20 cellular contexts compared by ENCODE assay signal in genomic region chr7:26180792-26181198, GRCh38. TPM values are rescaled to one million over a fixed set of nuclear protein-coding genes. Genes with fewer than 3 reads are reported as not detected.
DNase-seq lines count a peak whose midpoint lies in the region; ATAC-seq and TF ChIP-seq lines count a peak whose summit lies in the region.
"Had no signal": no experiment of that assay in that cellular context is flagged by ENCODE, and none has a peak within 500 bp of the region (broad histone marks: within the 10 kb centered on the region; RNA-seq: fewer than 3 reads in every experiment).

No MANE protein-coding gene starts in this region.

- no peak for TF ChIP-seq CTCF in fibroblast of pulmonary artery (IDR thresholded peaks at IDR 0.05; ENCODE audit: low read length, missing control alignments)
- no peak for TF ChIP-seq CTCF in progenitor cell of endocrine pancreas (IDR thresholded peaks at IDR 0.05; ENCODE audit: unreplicated experiment)

- POLR2A ChIA-PET in T-cell (lab: Charles Lee), result interaction anchor here (0.5 to 1.5 kb wide), 5 partner anchors 9 to 104 kb away, joined by 3 to 5 read pairs (median 3); no protein-coding TSS in a partner anchor

- H3K4me1 Mint-ChIP-seq in T-cell (peaks cover 63 to 68% (median 65%) of the 10 kb centered on the region in 3 donors), progenitor cell of endocrine pancreas (ENCODE audit: low read depth) (peaks cover 18% of the 10 kb centered on the region)

- H3K27ac Mint-ChIP-seq in activated naive CD4-positive, alpha-beta T cell treated with anti-CD3 and anti-CD28 coated beads, Interleukin-2, amount 50 U/mL, for 72 hours, result peak overlapping the region; percentile 23 to 47
- peak overlapping the region; percentile 55 to 80 for H3K27ac Mint-ChIP-seq in T-cell
- peak overlapping the region; percentile 19 for H3K27ac Mint-ChIP-seq in progenitor cell of endocrine pancreas
- H3K27ac Mint-ChIP-seq: dendritic cell treated with granulocyte-macrophage colony-stimulating factor and Interleukin-4, amounts not matched to agents 40 ng/mL and 50 ng/mL, for 4 days had no signal

- no peaks in the 10 kb centered on the region for H3K9me3 Mint-ChIP-seq in activated naive CD4-positive, alpha-beta T cell treated with anti-CD3 and anti-CD28 coated beads, Interleukin-2, amount 50 U/mL, for 72 hours
- H3K9me3 Mint-ChIP-seq in T-cell, result peaks cover 0 to 6% (median 0%) of the 10 kb centered on the region in 3 donors
- no peaks in the 10 kb centered on the region for H3K9me3 Mint-ChIP-seq in progenitor cell of endocrine pancreas (ENCODE audit: low read depth)
- H3K9me3 Mint-ChIP-seq: activated T-cell treated with anti-CD3 and anti-CD28 coated beads, Interleukin-2, amount 50 U/mL, for 4 hours; dendritic cell treated with granulocyte-macrophage colony-stimulating factor and Interleukin-4, amounts not matched to agents 40 ng/mL and 50 ng/mL, for 4 days had no signal

- DNase-seq in activated naive CD4-positive, alpha-beta T cell treated with anti-CD3 and anti-CD28 coated beads, Interleukin-2, amount 50 U/mL, for 72 hours (ENCODE audit: low spot score in 2 of 2), result no peak
- DNase-seq in activated naive CD4-positive, alpha-beta T cell treated with anti-CD3 and anti-CD28 coated beads, Interleukin-2, amount 50 U/mL, for 16 hours, result no peak
- DNase-seq in T-cell, result no peak
- peak; percentile 52 for DNase-seq in fibroblast of pulmonary artery (ENCODE audit: low read depth)
- no peak for DNase-seq in progenitor cell of endocrine pancreas (ENCODE audit: low spot score, unreplicated experiment)
- DNase-seq in kidney glomerular epithelial cell (lab: John Stamatoyannopoulos, UW), result no peak
- DNase-seq in dermis blood vessel endothelial cell, result no peak
- DNase-seq: activated CD4-positive, CD25-positive, alpha-beta regulatory T cell treated with anti-CD3 and anti-CD28 coated beads, Interleukin-2, amount 50 U/mL, for 72 hours; activated T-cell treated with anti-CD3 and anti-CD28 coated beads, Interleukin-2, amount 50 U/mL, for 4 hours; COR-L47; GF-D8; GM23248; IMR-90; mammary epithelial cell; nucleus accumbens; SW 1271 had no signal

- H3K27me3 Mint-ChIP-seq in T-cell (no peaks in the 10 kb centered on the region), progenitor cell of endocrine pancreas (no peaks in the 10 kb centered on the region)
- H3K27me3 Mint-ChIP-seq: dendritic cell treated with granulocyte-macrophage colony-stimulating factor and Interleukin-4, amounts not matched to agents 40 ng/mL and 50 ng/mL, for 4 days had no signal

- no peak overlapping the region for H3K4me3 ChIP-seq in fibroblast of pulmonary artery (replicated peaks; ENCODE audit: low read depth, low read length)
- H3K4me3 ChIP-seq: ascending aorta, GM23248, skin epidermis had no signal

- CTCF ChIA-PET in T-cell (lab: Charles Lee), result interaction anchor here in 1 of 2 donors (0.6 kb wide), 1 partner anchor 488 kb away, joined by 9 read pairs; no protein-coding TSS in a partner anchor

- H3K4me3 Mint-ChIP-seq in T-cell (no peak overlapping the region), progenitor cell of endocrine pancreas (ENCODE audit: low read depth) (no peak overlapping the region)
- H3K4me3 Mint-ChIP-seq: activated T-cell treated with anti-CD3 and anti-CD28 coated beads, Interleukin-2, amount 50 U/mL, for 4 hours; dendritic cell treated with granulocyte-macrophage colony-stimulating factor and Interleukin-4, amounts not matched to agents 40 ng/mL and 50 ng/mL, for 4 days had no signal

- ATAC-seq in activated naive CD4-positive, alpha-beta T cell treated with anti-CD3 and anti-CD28 coated beads, Interleukin-2, amount 50 U/mL, for 72 hours, result no peak
- ATAC-seq in T-cell (replicated peaks in 1 of 4), result no peak
- ATAC-seq in GM18873 (IDR thresholded peaks at IDR 0.05; ENCODE audit: low FRiP score, unreplicated experiment), result no peak
- ATAC-seq: activated T-cell treated with anti-CD3 and anti-CD28 coated beads, Interleukin-2, amount 50 U/mL, for 4 hours had no signal

- H3K36me3 Mint-ChIP-seq in activated naive CD4-positive, alpha-beta T cell treated with anti-CD3 and anti-CD28 coated beads, Interleukin-2, amount 50 U/mL, for 72 hours, result peaks cover 0 to 23% of the 10 kb centered on the region in 2 donors
- H3K36me3 Mint-ChIP-seq in T-cell (peaks cover 23% of the 10 kb centered on the region), progenitor cell of endocrine pancreas (ENCODE audit: insufficient read depth) (peaks cover 20% of the 10 kb centered on the region)

RNA-seq across cellular contexts. Expression of gene HNRNPA2B1, which starts 19.8 kb away (rescaled TPM):
- total RNA-seq in activated naive CD4-positive, alpha-beta T cell treated with anti-CD3 and anti-CD28 coated beads, Interleukin-2, amount 50 U/mL, for 72 hours, result 100 to 1,000 TPM; 695 to 940 TPM
- total RNA-seq in T-cell (100 to 1,000 TPM; 388 to 478 (median 411) TPM), progenitor cell of endocrine pancreas (950 and 984 TPM in 2 replicates), dermis blood vessel endothelial cell (105 and 187 TPM in 2 replicates)

RNA-seq across cellular contexts. Expression of gene CBX3, which starts 20.8 kb away (rescaled TPM):
- total RNA-seq in activated naive CD4-positive, alpha-beta T cell treated with anti-CD3 and anti-CD28 coated beads, Interleukin-2, amount 50 U/mL, for 72 hours, result 100 to 1,000 TPM; 212 to 271 TPM
- total RNA-seq in T-cell, result 100 to 1,000 TPM; 106 to 155 (median 148) TPM
- total RNA-seq in progenitor cell of endocrine pancreas, result 221 and 222 TPM in 2 replicates
- 154 and 176 TPM in 2 replicates for total RNA-seq in dermis blood vessel endothelial cell

RNA-seq across cellular contexts. Expression of gene NFE2L3, which starts 28.8 kb away (rescaled TPM):
- total RNA-seq in activated naive CD4-positive, alpha-beta T cell treated with anti-CD3 and anti-CD28 coated beads, Interleukin-2, amount 50 U/mL, for 72 hours, result 10 to 100 TPM; 13.0 to 24.0 TPM
- total RNA-seq in T-cell, result 1 to 10 TPM; 1.8 to 6.2 (median 5.1) TPM
- total RNA-seq in progenitor cell of endocrine pancreas, result 25.5 and 28.0 TPM in 2 replicates
- 33.4 and 38.6 TPM in 2 replicates for total RNA-seq in dermis blood vessel endothelial cell
